Comparison of ENCODE assay signal across 1 cellular context in the genomic region with DNA sequence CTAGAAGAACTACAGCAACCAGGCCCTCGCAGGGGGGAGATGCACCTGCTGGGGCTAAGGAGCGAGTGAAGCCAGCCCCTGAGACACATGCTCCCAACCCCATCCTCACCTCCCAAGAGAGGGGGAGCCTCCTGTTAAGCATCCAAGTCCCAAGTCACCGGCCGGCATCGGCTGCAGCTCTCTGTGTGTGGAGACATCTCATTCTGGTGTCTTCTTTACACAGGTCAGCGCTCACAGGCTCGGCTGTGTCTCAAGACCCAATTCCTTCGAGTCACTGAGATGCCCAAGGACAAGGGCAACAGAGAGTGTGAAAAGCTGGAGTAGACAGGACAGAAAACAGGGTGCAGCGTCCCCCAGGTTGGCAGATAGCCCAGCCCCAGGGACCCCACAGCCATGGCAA.
TF ChIP-seq lines count a peak whose summit lies in the region.

No MANE protein-coding gene starts in this region.

TF ChIP-seq in K562, 482 proteins besides CTCF, POLR2A, EP300 and RAD21:
- 0 out of 2 replicates have a peak, but pooled peaks have one; percentile 8 for TF ChIP-seq POLR2AphosphoS5 (IDR thresholded peaks at IDR 0.05; ENCODE audit: control insufficient read depth, insufficient read depth, low read depth, low read length)
- 0 out of 2 replicates have a peak, but pooled peaks have one; percentile 14 for TF ChIP-seq ZBTB7A (IDR thresholded peaks at IDR 0.05; ENCODE audit: borderline replicate concordance, control insufficient read depth, low read depth, low read length)
- TF ChIP-seq, protein P1, sequence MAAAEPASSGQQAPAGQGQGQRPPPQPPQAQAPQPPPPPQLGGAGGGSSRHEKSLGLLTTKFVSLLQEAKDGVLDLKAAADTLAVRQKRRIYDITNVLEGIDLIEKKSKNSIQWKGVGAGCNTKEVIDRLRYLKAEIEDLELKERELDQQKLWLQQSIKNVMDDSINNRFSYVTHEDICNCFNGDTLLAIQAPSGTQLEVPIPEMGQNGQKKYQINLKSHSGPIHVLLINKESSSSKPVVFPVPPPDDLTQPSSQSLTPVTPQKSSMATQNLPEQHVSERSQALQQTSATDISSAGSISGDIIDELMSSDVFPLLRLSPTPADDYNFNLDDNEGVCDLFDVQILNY (CRISPR knock-in tag; IDR thresholded peaks at IDR 0.05): no peak
- peak; percentile 3; the same call in 1 of the 2 replicates for TF ChIP-seq RBFOX2 (IDR thresholded peaks at IDR 0.05; ENCODE audit: low read depth, low read length)
- TF ChIP-seq C11orf30 (IDR thresholded peaks at IDR 0.05; ENCODE audit: low read depth): no peak
- TF ChIP-seq, protein P2, sequence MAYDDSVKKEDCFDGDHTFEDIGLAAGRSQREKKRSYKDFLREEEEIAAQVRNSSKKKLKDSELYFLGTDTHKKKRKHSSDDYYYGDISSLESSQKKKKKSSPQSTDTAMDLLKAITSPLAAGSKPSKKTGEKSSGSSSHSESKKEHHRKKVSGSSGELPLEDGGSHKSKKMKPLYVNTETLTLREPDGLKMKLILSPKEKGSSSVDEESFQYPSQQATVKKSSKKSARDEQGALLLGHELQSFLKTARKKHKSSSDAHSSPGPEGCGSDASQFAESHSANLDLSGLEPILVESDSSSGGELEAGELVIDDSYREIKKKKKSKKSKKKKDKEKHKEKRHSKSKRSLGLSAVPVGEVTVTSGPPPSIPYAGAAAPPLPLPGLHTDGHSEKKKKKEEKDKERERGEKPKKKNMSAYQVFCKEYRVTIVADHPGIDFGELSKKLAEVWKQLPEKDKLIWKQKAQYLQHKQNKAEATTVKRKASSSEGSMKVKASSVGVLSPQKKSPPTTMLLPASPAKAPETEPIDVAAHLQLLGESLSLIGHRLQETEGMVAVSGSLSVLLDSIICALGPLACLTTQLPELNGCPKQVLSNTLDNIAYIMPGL (CRISPR knock-in tag; IDR thresholded peaks at IDR 0.05): no peak
- TF ChIP-seq E2F6 (IDR thresholded peaks at IDR 0.05; ENCODE audit: borderline replicate concordance in 1 of 2, extremely low read depth in 1 of 2, insufficient read depth in 1 of 2, insufficient read length in 1 of 2, low read depth in 1 of 2, low read length in 1 of 2, poor library complexity in 1 of 2, severe bottlenecking in 1 of 2): peak in 1 of 2 experiments; percentile 11
- peak; percentile 36; the same call in 1 of the 2 replicates for TF ChIP-seq MAX (CRISPR knock-in tag; IDR thresholded peaks at IDR 0.05)
- TF ChIP-seq PHF20 (IDR thresholded peaks at IDR 0.05; ENCODE audit: partially characterized antibody): no peak
- no peak for TF ChIP-seq ZNF717 (CRISPR knock-in tag; IDR thresholded peaks at IDR 0.05)
- TF ChIP-seq SRF (CRISPR knock-in tag; IDR thresholded peaks at IDR 0.05): no peak
- no peak for TF ChIP-seq ZFP36 (IDR thresholded peaks at IDR 0.05; ENCODE audit: low read depth, low read length, partially characterized antibody)
- TF ChIP-seq POLR2B (IDR thresholded peaks at IDR 0.05; ENCODE audit: low read depth, partially characterized antibody): peak; percentile 5
- no peak for TF ChIP-seq CREBBP (IDR thresholded peaks at IDR 0.05; ENCODE audit: low read depth, low read length)
- TF ChIP-seq, protein P3, sequence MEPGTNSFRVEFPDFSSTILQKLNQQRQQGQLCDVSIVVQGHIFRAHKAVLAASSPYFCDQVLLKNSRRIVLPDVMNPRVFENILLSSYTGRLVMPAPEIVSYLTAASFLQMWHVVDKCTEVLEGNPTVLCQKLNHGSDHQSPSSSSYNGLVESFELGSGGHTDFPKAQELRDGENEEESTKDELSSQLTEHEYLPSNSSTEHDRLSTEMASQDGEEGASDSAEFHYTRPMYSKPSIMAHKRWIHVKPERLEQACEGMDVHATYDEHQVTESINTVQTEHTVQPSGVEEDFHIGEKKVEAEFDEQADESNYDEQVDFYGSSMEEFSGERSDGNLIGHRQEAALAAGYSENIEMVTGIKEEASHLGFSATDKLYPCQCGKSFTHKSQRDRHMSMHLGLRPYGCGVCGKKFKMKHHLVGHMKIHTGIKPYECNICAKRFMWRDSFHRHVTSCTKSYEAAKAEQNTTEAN (CRISPR knock-in tag; IDR thresholded peaks at IDR 0.05): no peak
- TF ChIP-seq CEBPG (CRISPR knock-in tag; IDR thresholded peaks at IDR 0.05): 0 out of 2 replicates have a peak, but pooled peaks have one; percentile 17
- no peak for TF ChIP-seq CEBPG (tag; conservative IDR thresholded peaks at IDR 0.05 in 1 of 2, IDR thresholded peaks at IDR 0.05 in 1 of 2)
- TF ChIP-seq GTF2F1 (IDR thresholded peaks at IDR 0.05; ENCODE audit: low read depth, low read length): no peak
- TF ChIP-seq, protein P4, sequence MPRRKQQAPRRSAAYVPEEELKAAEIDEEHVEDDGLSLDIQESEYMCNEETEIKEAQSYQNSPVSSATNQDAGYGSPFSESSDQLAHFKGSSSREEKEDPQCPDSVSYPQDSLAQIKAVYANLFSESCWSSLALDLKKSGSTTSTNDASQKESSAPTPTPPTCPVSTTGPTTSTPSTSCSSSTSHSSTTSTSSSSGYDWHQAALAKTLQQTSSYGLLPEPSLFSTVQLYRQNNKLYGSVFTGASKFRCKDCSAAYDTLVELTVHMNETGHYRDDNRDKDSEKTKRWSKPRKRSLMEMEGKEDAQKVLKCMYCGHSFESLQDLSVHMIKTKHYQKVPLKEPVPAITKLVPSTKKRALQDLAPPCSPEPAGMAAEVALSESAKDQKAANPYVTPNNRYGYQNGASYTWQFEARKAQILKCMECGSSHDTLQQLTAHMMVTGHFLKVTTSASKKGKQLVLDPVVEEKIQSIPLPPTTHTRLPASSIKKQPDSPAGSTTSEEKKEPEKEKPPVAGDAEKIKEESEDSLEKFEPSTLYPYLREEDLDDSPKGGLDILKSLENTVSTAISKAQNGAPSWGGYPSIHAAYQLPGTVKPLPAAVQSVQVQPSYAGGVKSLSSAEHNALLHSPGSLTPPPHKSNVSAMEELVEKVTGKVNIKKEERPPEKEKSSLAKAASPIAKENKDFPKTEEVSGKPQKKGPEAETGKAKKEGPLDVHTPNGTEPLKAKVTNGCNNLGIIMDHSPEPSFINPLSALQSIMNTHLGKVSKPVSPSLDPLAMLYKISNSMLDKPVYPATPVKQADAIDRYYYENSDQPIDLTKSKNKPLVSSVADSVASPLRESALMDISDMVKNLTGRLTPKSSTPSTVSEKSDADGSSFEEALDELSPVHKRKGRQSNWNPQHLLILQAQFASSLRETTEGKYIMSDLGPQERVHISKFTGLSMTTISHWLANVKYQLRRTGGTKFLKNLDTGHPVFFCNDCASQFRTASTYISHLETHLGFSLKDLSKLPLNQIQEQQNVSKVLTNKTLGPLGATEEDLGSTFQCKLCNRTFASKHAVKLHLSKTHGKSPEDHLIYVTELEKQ (CRISPR knock-in tag; IDR thresholded peaks at IDR 0.05): no peak
- no peak for TF ChIP-seq MEF2D (tag; conservative IDR thresholded peaks at IDR 0.05; ENCODE audit: low read depth)
